ENCODE assay signal across 1 cellular context in the genomic region with DNA sequence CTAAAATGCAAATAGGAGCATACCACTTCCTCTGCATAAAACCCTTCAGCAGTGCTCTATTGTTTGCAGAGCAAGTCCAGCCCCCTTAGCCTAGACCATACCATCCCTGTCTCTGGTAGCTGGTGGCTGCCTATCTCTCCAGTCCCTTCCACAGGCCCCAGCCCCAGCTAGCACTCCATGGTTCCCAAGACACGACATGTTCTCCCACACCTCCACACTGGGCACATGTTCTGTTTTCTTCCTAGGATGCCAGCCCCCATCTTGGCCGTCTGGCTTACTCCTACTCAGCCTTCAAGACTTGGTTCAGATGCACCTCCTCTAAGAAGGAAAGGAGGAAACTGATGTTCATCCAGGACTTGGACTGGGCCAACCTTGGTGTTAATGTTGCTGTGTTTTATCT.
TF ChIP-seq lines count a peak whose summit lies in the region.

No MANE protein-coding gene starts in this region.

TF ChIP-seq in GM23338, 12 proteins besides CTCF, POLR2A, EP300 and RAD21 (continued from another document):
- TF ChIP-seq ZNF331 (CRISPR knock-in tag; IDR thresholded peaks at IDR 0.05; ENCODE audit: low read depth) = no peak
- TF ChIP-seq STAT1 (IDR thresholded peaks at IDR 0.05; ENCODE audit: unreplicated experiment) = no peak
- TF ChIP-seq JUNB (IDR thresholded peaks at IDR 0.05; ENCODE audit: unreplicated experiment) = no peak
- no peak for TF ChIP-seq EZH2phosphoT487 (IDR thresholded peaks at IDR 0.05; ENCODE audit: unreplicated experiment)
- TF ChIP-seq, protein P1, sequence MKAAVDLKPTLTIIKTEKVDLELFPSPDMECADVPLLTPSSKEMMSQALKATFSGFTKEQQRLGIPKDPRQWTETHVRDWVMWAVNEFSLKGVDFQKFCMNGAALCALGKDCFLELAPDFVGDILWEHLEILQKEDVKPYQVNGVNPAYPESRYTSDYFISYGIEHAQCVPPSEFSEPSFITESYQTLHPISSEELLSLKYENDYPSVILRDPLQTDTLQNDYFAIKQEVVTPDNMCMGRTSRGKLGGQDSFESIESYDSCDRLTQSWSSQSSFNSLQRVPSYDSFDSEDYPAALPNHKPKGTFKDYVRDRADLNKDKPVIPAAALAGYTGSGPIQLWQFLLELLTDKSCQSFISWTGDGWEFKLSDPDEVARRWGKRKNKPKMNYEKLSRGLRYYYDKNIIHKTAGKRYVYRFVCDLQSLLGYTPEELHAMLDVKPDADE (IDR thresholded peaks at IDR 0.05) = no peak
